In the genomic region with DNA sequence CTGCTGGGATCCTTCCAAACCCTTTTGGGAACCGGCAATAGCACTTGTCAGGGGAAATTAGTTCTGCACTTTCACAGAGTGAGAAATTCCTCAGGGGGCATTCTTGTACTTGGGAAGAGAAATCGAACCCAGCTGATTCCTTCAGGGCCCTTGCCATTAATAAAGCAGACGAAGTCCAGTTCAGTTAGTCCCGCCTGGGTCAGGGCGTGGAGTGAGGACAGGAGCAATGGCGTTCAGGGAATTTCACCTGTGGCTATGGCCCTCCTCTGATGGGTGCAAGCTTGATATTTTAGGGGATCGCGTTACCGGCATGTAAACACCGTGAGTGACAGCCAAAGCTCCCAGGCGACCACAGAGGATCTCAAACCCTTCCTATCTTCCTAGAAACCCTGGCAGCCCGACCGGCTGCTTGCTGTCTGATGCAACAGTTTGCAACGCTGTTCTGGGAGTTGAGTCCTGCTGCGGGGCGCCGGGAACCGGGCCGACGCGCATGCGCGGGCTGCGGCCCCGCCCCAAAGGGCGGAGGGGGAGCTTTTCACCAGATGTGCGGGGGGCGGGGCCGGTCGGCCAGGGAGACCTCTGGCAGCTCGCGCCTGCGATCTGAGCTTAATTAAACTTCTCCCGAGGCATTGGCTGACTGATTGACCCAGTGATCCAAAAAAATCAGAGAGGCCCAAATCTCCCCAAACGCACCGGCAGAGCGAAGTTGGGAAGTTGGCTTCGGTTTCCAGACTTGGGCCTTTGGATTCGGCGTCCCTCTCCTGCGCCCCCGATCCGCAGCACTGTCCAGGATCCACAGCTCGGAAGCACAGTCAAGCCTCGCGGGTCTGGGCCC, we compare ENCODE assay signal across 8 cellular contexts. TPM values are rescaled to one million over a fixed set of nuclear protein-coding genes. Genes with fewer than 3 reads are reported as not detected.
A peak's percentile ranks its signal among the peaks of the same experiment; 100 is the strongest.
DNase-seq lines count a peak whose midpoint lies in the region; ATAC-seq and TF ChIP-seq lines count a peak whose summit lies in the region.

No MANE protein-coding gene starts in this region.

- 0 to 1% methylated on average over 16 to 29 of the region's 46 CpGs for WGBS in esophagus squamous epithelium, 2 donors

- H3K4me1 Mint-ChIP-seq in activated T-cell treated with anti-CD3 and anti-CD28 coated beads, Interleukin-2, amount 50 U/mL, for 72 hours (ENCODE audit: low read depth): peaks cover 32% of the 10 kb centered on the region

- H3K4me3 ChIP-seq in Peyer's patch (peak overlapping the region; percentile 39 to 58 (median 43)), esophagus squamous epithelium (peak overlapping the region; percentile 32 to 69 (median 52))

- H3K4me3 Mint-ChIP-seq in activated T-cell treated with anti-CD3 and anti-CD28 coated beads, Interleukin-2, amount 50 U/mL, for 72 hours: peak overlapping the region; percentile 91 to 95

- TF ChIP-seq CTCF in Peyer's patch (IDR thresholded peaks at IDR 0.05) (peak in 1 of 6 experiments; percentile 10), esophagus squamous epithelium (IDR thresholded peaks at IDR 0.05) (peak in 2 of 6 experiments; percentile 18 to 47)

- H3K36me3 ChIP-seq in Peyer's patch (no peaks in the 10 kb centered on the region), esophagus squamous epithelium (no peaks in the 10 kb centered on the region)

- no peaks in the 10 kb centered on the region for H3K9me3 ChIP-seq in Peyer's patch
- no peaks in the 10 kb centered on the region for H3K9me3 ChIP-seq in esophagus squamous epithelium

- H3K9me3 Mint-ChIP-seq in activated T-cell treated with anti-CD3 and anti-CD28 coated beads, Interleukin-2, amount 50 U/mL, for 72 hours: no peaks in the 10 kb centered on the region

- DNase-seq in DMS153 (lab: John Stamatoyannopoulos, UW) (peak; percentile 81), KG1 (lab: John Stamatoyannopoulos, UW) (peak; percentile 71), Peyer's patch (peak; percentile 84 to 96 (median 93)), esophagus squamous epithelium (lab: John Stamatoyannopoulos, UW) (peak; percentile 50), myocyte (ENCODE audit: low read depth) (peak; percentile 95)
- peak; percentile 97 to 98 for DNase-seq in activated T-cell treated with anti-CD3 and anti-CD28 coated beads, Interleukin-2, amount 50 U/mL, for 72 hours
- peak; percentile 63 to 75 for DNase-seq in stimulated activated CD8-positive, alpha-beta memory T cell treated with anti-CD3 and anti-CD28 coated beads, Interleukin-7, amount 100 ng/mL, for 1 hour (ENCODE audit: low read depth in 2 of 2)

- no peaks in the 10 kb centered on the region for H3K27me3 Mint-ChIP-seq in activated T-cell treated with anti-CD3 and anti-CD28 coated beads, Interleukin-2, amount 50 U/mL, for 72 hours (ENCODE audit: low read depth)

- peak; percentile 79 for ATAC-seq in GM21723 (IDR thresholded peaks at IDR 0.05; ENCODE audit: unreplicated experiment)
- ATAC-seq in activated T-cell treated with anti-CD3 and anti-CD28 coated beads, Interleukin-2, amount 50 U/mL, for 72 hours (replicated peaks in 1 of 2): peak; percentile 79 to 83

- peak overlapping the region; percentile 96 for H3K27ac Mint-ChIP-seq in activated T-cell treated with anti-CD3 and anti-CD28 coated beads, Interleukin-2, amount 50 U/mL, for 72 hours

- peaks cover 0 to 7% of the 10 kb centered on the region in 2 donors for H3K36me3 Mint-ChIP-seq in activated T-cell treated with anti-CD3 and anti-CD28 coated beads, Interleukin-2, amount 50 U/mL, for 72 hours (ENCODE audit: insufficient read depth in 2 of 2)

- peak; percentile 67 to 87 for TF ChIP-seq POLR2A in Peyer's patch (IDR thresholded peaks at IDR 0.05)
- peak in 3 of 4 donors; percentile 50 to 72 (median 55) for TF ChIP-seq POLR2A in esophagus squamous epithelium (IDR thresholded peaks at IDR 0.05)

- H3K4me1 ChIP-seq in Peyer's patch (peaks cover 0 to 22% (median 8%) of the 10 kb centered on the region in 4 donors), esophagus squamous epithelium (peaks cover 13 to 37% (median 17%) of the 10 kb centered on the region in 3 donors)

- H3K27me3 ChIP-seq in Peyer's patch: no peaks in the 10 kb centered on the region
- H3K27me3 ChIP-seq in esophagus squamous epithelium: peaks cover 0 to 8% (median 0%) of the 10 kb centered on the region in 4 donors

- H3K27ac ChIP-seq in Peyer's patch (peak overlapping the region; percentile 52 to 74 (median 65)), esophagus squamous epithelium (peak overlapping the region; percentile 65 to 87 (median 84))

- intact Hi-C loops in esophagus squamous epithelium (cut with DNase I): no loop called here

RNA-seq across cellular contexts. Expression of a gene that starts 34.3 kb away (rescaled TPM):
- total RNA-seq in Peyer's patch: 10 to 100 TPM; 13.2 to 50.6 (median 30.3) TPM
- not detected for total RNA-seq in activated T-cell treated with anti-CD3 and anti-CD28 coated beads, Interleukin-2, amount 50 U/mL, for 72 hours
- 1 to 10 TPM in 1 of 4 donors, under 1 TPM in 3; 0.13 to 2.1 (median 0.63) TPM for total RNA-seq in esophagus squamous epithelium
- total RNA-seq in myocyte: 19.7 and 23.6 TPM in 2 replicates
- polyA plus RNA-seq in myocyte (2012): 123 TPM

Comparison
In these comparisons a context has a peak if more than half of its experiments do, and no peak if none do; other contexts are left out.
1. Peak in every context shown above with its lines: DNase-seq, ATAC-seq, H3K4me3 ChIP-seq and H3K27ac ChIP-seq.